In genomic region chr7:127758105-127758504, GRCh38 we compare ENCODE assay signal across 18 cellular contexts.
DNase-seq lines count a peak whose midpoint lies in the region; ATAC-seq, FAIRE-seq and TF ChIP-seq lines count a peak whose summit lies in the region.
"Had no signal": no experiment of that assay in that cellular context is flagged by ENCODE, and none has a peak within 500 bp of the region (broad histone marks: within the 10 kb centered on the region; RNA-seq: fewer than 3 reads in every experiment).

No MANE protein-coding gene starts in this region.

- peaks cover 81% of the 10 kb centered on the region for H3K4me1 Mint-ChIP-seq in stimulated activated effector memory CD8-positive, alpha-beta T cell treated with anti-CD3 and anti-CD28 coated beads, Interleukin-12 subunit alpha, Interleukin-12 subunit beta, amount 100 ng/mL, for 72 hours

- CTCF ChIA-PET in HEK293 (lab: Yijun Ruan, JAX) = interaction anchor here (0.6 kb wide), 1 partner anchor 292 kb away, joined by 3 read pairs; no protein-coding TSS in a partner anchor
- CTCF ChIA-PET in HepG2 (lab: Yijun Ruan, JAX; ENCODE audit: low intra/inter-chr PET ratio, low total read pairs) = no interaction called here

- TF ChIP-seq CTCF in HEK293 (tag by site-specific recombination; IDR thresholded peaks at IDR 0.05) = no peak
- no peak for TF ChIP-seq CTCF in HepG2 (CRISPR knock-in tag; IDR thresholded peaks at IDR 0.05)

- TF ChIP-seq EP300 in HepG2 (IDR thresholded peaks at IDR 0.05; ENCODE audit: low read depth in 2 of 2, low read length in 2 of 2) (no peak), HepG2 (CRISPR knock-in tag; IDR thresholded peaks at IDR 0.05; ENCODE audit: borderline replicate concordance) (no peak)

- H3K27ac Mint-ChIP-seq in stimulated activated effector memory CD8-positive, alpha-beta T cell treated with anti-CD3 and anti-CD28 coated beads, Interleukin-12 subunit alpha, Interleukin-12 subunit beta, amount 100 ng/mL, for 72 hours = no peak overlapping the region
- H3K27ac Mint-ChIP-seq: B cell; CD4-positive, CD25-positive, alpha-beta regulatory T cell had no signal

- no peak overlapping the region for H3K4me2 ChIP-seq in HepG2 (ENCODE audit: low read depth, low read length)
- H3K4me2 ChIP-seq: SK-N-SH had no signal

- peaks cover 14% of the 10 kb centered on the region for H4K20me1 ChIP-seq in HepG2 (ENCODE audit: insufficient read depth, low read length)

- H3K9me3 Mint-ChIP-seq in stimulated activated effector memory CD8-positive, alpha-beta T cell treated with anti-CD3 and anti-CD28 coated beads, Interleukin-12 subunit alpha, Interleukin-12 subunit beta, amount 100 ng/mL, for 72 hours = no peaks in the 10 kb centered on the region
- H3K9me3 Mint-ChIP-seq: CD4-positive, CD25-positive, alpha-beta regulatory T cell had no signal

- peaks cover 69% of the 10 kb centered on the region for H3K79me2 ChIP-seq in HepG2 (ENCODE audit: insufficient read depth, low read length)

- no peak overlapping the region for H3K4me3 Mint-ChIP-seq in stimulated activated effector memory CD8-positive, alpha-beta T cell treated with anti-CD3 and anti-CD28 coated beads, Interleukin-12 subunit alpha, Interleukin-12 subunit beta, amount 100 ng/mL, for 72 hours
- H3K4me3 Mint-ChIP-seq: B cell had no signal

- H3K9me3 ChIP-seq in HEK293 (ENCODE audit: control insufficient read depth, insufficient read depth, low read depth, low read length) (no peaks in the 10 kb centered on the region), HepG2 (ENCODE audit: low read length) (no peaks in the 10 kb centered on the region)
- H3K9me3 ChIP-seq: SK-N-SH had no signal

- H3K36me3 ChIP-seq in HEK293 (ENCODE audit: control insufficient read depth in 2 of 2, insufficient read depth in 1 of 2, low read length in 2 of 2) (no peaks in the 10 kb centered on the region), HepG2 (replicated peaks in 1 of 2; ENCODE audit: control insufficient read depth in 1 of 2, insufficient read depth in 2 of 2, low read length in 2 of 2) (peaks cover 5 to 12% of the 10 kb centered on the region in 2 experiments; a peak in 4 of 5 replicates), H7 (replicated peaks; ENCODE audit: control insufficient read depth, insufficient read depth, low read length) (no peaks in the 10 kb centered on the region)

- H3K4me1 ChIP-seq in HEK293 (ENCODE audit: control insufficient read depth, insufficient read depth, low read length) = no peaks in the 10 kb centered on the region
- peaks cover 17% of the 10 kb centered on the region for H3K4me1 ChIP-seq in HepG2 (ENCODE audit: insufficient read depth, low read length)

- no peak overlapping the region for H3K9ac ChIP-seq in HepG2 (ENCODE audit: insufficient read depth, low read depth, low read length)
- H3K9ac ChIP-seq: GM23248, SK-N-SH had no signal

- no peak overlapping the region for H3K27ac ChIP-seq in HEK293 (ENCODE audit: extremely low read depth, low read depth, low read length)
- no peak overlapping the region for H3K27ac ChIP-seq in HepG2 (ENCODE audit: extremely low read length, insufficient read depth, low read length)
- H3K27ac ChIP-seq: GM23248 had no signal

- in situ Hi-C loops in HepG2 (cut with HindIII; ENCODE audit: extremely low pct_ligation_motif_present, low pct_unique_long_range_greater_than_20kb) = no loop called here

- intact Hi-C loops in HepG2 (cut with micrococcal nuclease; ENCODE audit: unreplicated experiment) = no loop called here

- no peaks in the 10 kb centered on the region for H3K27me3 ChIP-seq in HepG2 (ENCODE audit: control insufficient read depth in 1 of 2, insufficient read depth in 2 of 2, low read length in 2 of 2)
- no peaks in the 10 kb centered on the region for H3K27me3 ChIP-seq in H7 (ENCODE audit: control insufficient read depth, insufficient read depth, low read length)

- DNase-seq in NCI-H69 (lab: John Stamatoyannopoulos, UW) = peak; percentile 87
- DNase-seq in fibroblast of gingiva (ENCODE audit: low read depth) = peak; percentile 36
- no peak for DNase-seq in HepG2 (ENCODE audit: low spot score)
- DNase-seq in SHP77 (lab: John Stamatoyannopoulos, UW) = no peak
- no peak for DNase-seq in H7
- DNase-seq in stimulated activated effector memory CD8-positive, alpha-beta T cell treated with anti-CD3 and anti-CD28 coated beads, Interleukin-12 subunit alpha, Interleukin-12 subunit beta, amount 100 ng/mL, for 72 hours (ENCODE audit: low spot score in 2 of 2) = no peak
- DNase-seq: CD4-positive, CD25-positive, alpha-beta regulatory T cell; DMS79 treated with DMSO at 0.1 percent for 48 hours; GM23248; KBM-7; NCI-H1417 treated with DMSO at 0.1 percent for 48 hours; NCI-H345; NCI-H526 treated with DMSO at 0.1 percent for 48 hours; Right ventricle myocardium superior; SK-N-SH had no signal

- H3K4me3 ChIP-seq in HEK293 (ENCODE audit: low read depth, low read length) (no peak overlapping the region), HepG2 (replicated peaks in 1 of 3; ENCODE audit: insufficient read depth in 1 of 3, low read depth in 2 of 3, low read length in 3 of 3) (no peak overlapping the region), H7 (ENCODE audit: insufficient read depth, low read depth, low read length) (no peak overlapping the region)
- H3K4me3 ChIP-seq: GM23248 had no signal

- no peak for TF ChIP-seq POLR2A in HepG2 (IDR thresholded peaks at IDR 0.05; ENCODE audit: insufficient read depth in 1 of 2, low read depth in 2 of 2, low read length in 2 of 2)

- H3K36me3 Mint-ChIP-seq in stimulated activated effector memory CD8-positive, alpha-beta T cell treated with anti-CD3 and anti-CD28 coated beads, Interleukin-12 subunit alpha, Interleukin-12 subunit beta, amount 100 ng/mL, for 72 hours = no peaks in the 10 kb centered on the region
- H3K36me3 Mint-ChIP-seq: CD4-positive, CD25-positive, alpha-beta regulatory T cell had no signal

- no peak overlapping the region for H2AFZ ChIP-seq in HepG2 (ENCODE audit: low read length)
- H2AFZ ChIP-seq: GM23248 had no signal

- ATAC-seq in HepG2 = no peak
- no peak for ATAC-seq in stimulated activated effector memory CD8-positive, alpha-beta T cell treated with anti-CD3 and anti-CD28 coated beads, Interleukin-12 subunit alpha, Interleukin-12 subunit beta, amount 100 ng/mL, for 72 hours
- ATAC-seq: HCT116 had no signal

- WGBS in HepG2 (ENCODE audit: low lambda C conversion rate) = 93% methylated on average over 1 of the region's 1 CpG

- no peak for FAIRE-seq in HepG2 (lab: Jason Lieb, UNC)

- POLR2A ChIA-PET in HEK293 (lab: Yijun Ruan, JAX) (no interaction called here), HepG2 (lab: Yijun Ruan, JAX) (no interaction called here)

- TF ChIP-seq RAD21 in HepG2 (CRISPR knock-in tag; IDR thresholded peaks at IDR 0.05) = no peak

- no TSS peak for BruUV-seq in HepG2 (replicated peaks; lab: Mats Ljungman, UMichigan)

TF ChIP-seq in HEK293, 187 proteins besides CTCF, POLR2A, EP300 and RAD21:
- TF ChIP-seq FEZF1 (tag by site-specific recombination; IDR thresholded peaks at IDR 0.05) (no peak), GLIS1 (tag by site-specific recombination; IDR thresholded peaks at IDR 0.05) (peak; percentile 44)
TF ChIP-seq in HEK293: peak in this region for 1.

TF ChIP-seq in HepG2, 621 proteins besides CTCF, POLR2A, EP300 and RAD21:
- TF ChIP-seq CEBPB (IDR thresholded peaks at IDR 0.05; ENCODE audit: borderline replicate concordance, low read depth, low read length) = 0 out of 2 replicates have a peak, but pooled peaks have one; percentile 2
- TF ChIP-seq HIC2 (CRISPR knock-in tag; IDR thresholded peaks at IDR 0.05; ENCODE audit: low read depth) = no peak
- no peak for TF ChIP-seq HNRNPLL (IDR thresholded peaks at IDR 0.05; ENCODE audit: low read depth, low read length, poor library complexity, severe bottlenecking)
- TF ChIP-seq ATAD3A (CRISPR knock-in tag; IDR thresholded peaks at IDR 0.05) = no peak

Comparison
In these comparisons a context has a peak if more than half of its experiments do, and no peak if none do; other contexts are left out.
1. DNase-seq: peak in NCI-H69 (single experiment) and fibroblast of gingiva (single experiment); none in HepG2 (single experiment), SHP77 (0 of 2), H7 (single experiment) and stimulated activated effector memory CD8-positive, alpha-beta T cell treated with anti-CD3 and anti-CD28 coated beads, Interleukin-12 subunit alpha, Interleukin-12 subunit beta, amount 100 ng/mL, for 72 hours (0 of 2).